ENCODE assay signal across 18 cellular contexts in genomic region chr17:78997231-78997741, GRCh38. TPM values are rescaled to one million over a fixed set of nuclear protein-coding genes. Genes with fewer than 3 reads are reported as not detected.
A peak's percentile ranks its signal among the peaks of the same experiment; 100 is the strongest.
DNase-seq lines count a peak whose midpoint lies in the region; ATAC-seq and TF ChIP-seq lines count a peak whose summit lies in the region.
"Had no signal": no experiment of that assay in that cellular context is flagged by ENCODE, and none has a peak within 500 bp of the region (broad histone marks: within the 10 kb centered on the region; RNA-seq: fewer than 3 reads in every experiment).

No MANE protein-coding gene starts in this region.

- no peak for TF ChIP-seq POLR2A in prostate gland (IDR thresholded peaks at IDR 0.05)

- no peaks in the 10 kb centered on the region for H3K9me3 ChIP-seq in prostate gland
- H3K9me3 ChIP-seq: SJSA1 had no signal

- CTCF ChIA-PET in RWPE1 (lab: Yijun Ruan, JAX) = interaction anchor here (0.7 kb wide), 1 partner anchor 249 kb away, joined by 3 read pairs; no protein-coding TSS in a partner anchor

- in situ Hi-C loops in GM13977 (cut with MboI; ENCODE audit: low pct_unique_long_range_greater_than_20kb, low sequenced_read_pairs, unreplicated experiment) = no loop called here

- H3K27ac ChIP-seq in RWPE1 = peak overlapping the region; percentile 59
- peak overlapping the region; percentile 65 to 74 for H3K27ac ChIP-seq in prostate gland
- H3K27ac ChIP-seq: SJSA1 had no signal

- POLR2A ChIA-PET in RWPE1 (lab: Yijun Ruan, JAX; ENCODE audit: low non-redundant PET) = no interaction called here

- 72% methylated on average over 24 of the region's 27 CpGs for WGBS in prostate gland

- peaks cover 0 to 6% of the 10 kb centered on the region in 2 donors for H3K36me3 ChIP-seq in prostate gland

- H3K27me3 ChIP-seq in prostate gland (replicated peaks; ENCODE audit: insufficient read depth) = no peaks in the 10 kb centered on the region
- H3K27me3 ChIP-seq: SJSA1 had no signal

- H3K4me1 ChIP-seq in prostate gland (replicated peaks) = peaks cover 33% of the 10 kb centered on the region
- H3K4me1 ChIP-seq: SJSA1 had no signal

- TF ChIP-seq CTCF in GM13977 (IDR thresholded peaks at IDR 0.05; ENCODE audit: extremely low read depth, insufficient read depth, missing control alignments) = no peak
- TF ChIP-seq CTCF in RWPE1 (conservative IDR thresholded peaks at IDR 0.05; ENCODE audit: low read depth) = no peak
- no peak for TF ChIP-seq CTCF in prostate gland (IDR thresholded peaks at IDR 0.05)

- intact Hi-C loops in prostate gland (cut with DNase I) = no loop called here

- no peak overlapping the region for H3K4me3 ChIP-seq in prostate gland
- H3K4me3 ChIP-seq: GM12878, SJSA1 had no signal

- DNase-seq in GM13977 (ENCODE audit: low spot score) = peak; percentile 29
- DNase-seq in RWPE1 (ENCODE audit: low spot score) = no peak
- DNase-seq in iPS-NIHi11 (ENCODE audit: low spot score) = peak; percentile 5
- no peak for DNase-seq in prostate gland (ENCODE audit: low spot score)
- no peak for DNase-seq in NCI-H1105 treated with DMSO at 0.1 percent for 48 hours (lab: John Stamatoyannopoulos, UW)
- no peak for DNase-seq in hypothalamus (lab: John Stamatoyannopoulos, UW)
- DNase-seq: activated CD4-positive, alpha-beta T cell treated with anti-CD3 and anti-CD28 coated beads for 4 hours; activated CD8-positive, alpha-beta memory T cell treated with anti-CD3 and anti-CD28 coated beads, Interleukin-2, amount 50 U/mL, for 4 hours; NCI-H1436 treated with DMSO at 0.1 percent for 48 hours; stimulated activated CD4-positive, alpha-beta T cell treated with anti-CD3 and anti-CD28 coated beads, Interleukin-2, amount 100 ng/mL, for 48 hours; stimulated activated CD8-positive, alpha-beta memory T cell treated with anti-CD3 and anti-CD28 coated beads, Interleukin-4, amount 100 ng/mL, for 48 hours had no signal

- ATAC-seq in GM19395 (IDR thresholded peaks at IDR 0.05; ENCODE audit: unreplicated experiment) = no peak
- no peak for ATAC-seq in GM21737 (IDR thresholded peaks at IDR 0.05; ENCODE audit: unreplicated experiment)
- ATAC-seq: activated naive CD4-positive, alpha-beta T cell treated with anti-CD3 and anti-CD28 coated beads, Interleukin-2, amount 50 U/mL, for 72 hours; GM12878; natural killer cell treated with Interleukin-12 subunit alpha and Interleukin-12 subunit beta and Interleukin-15 and Interleukin-18, amount 100 ng/mL, for 72 hours had no signal

RNA-seq across cellular contexts. Expression of gene CANT1, which starts 12.3 kb away (rescaled TPM):
- 100 to 1,000 TPM in 1 of 2 donors, 10 to 100 TPM in 1; 89.7 to 201 TPM for total RNA-seq in prostate gland

RNA-seq across cellular contexts. Expression of gene LGALS3BP, which starts 17.6 kb away (rescaled TPM):
- 100 to 1,000 TPM; 570 to 890 TPM for total RNA-seq in prostate gland

RNA-seq across cellular contexts. Expression of gene C1QTNF1, which starts 26.7 kb away (rescaled TPM):
- 10 to 100 TPM; 16.3 to 57.9 TPM for total RNA-seq in prostate gland
- total RNA-seq: activated naive CD4-positive, alpha-beta T cell treated with anti-CD3 and anti-CD28 coated beads, Interleukin-2, amount 50 U/mL, for 72 hours; B cell; natural killer cell treated with Interleukin-12 subunit alpha and Interleukin-12 subunit beta and Interleukin-15 and Interleukin-18, amount 100 ng/mL, for 72 hours had no signal

Comparison
In these comparisons a context has a peak if more than half of its experiments do, and no peak if none do; other contexts are left out.
1. DNase-seq: peak in GM13977 (single experiment) and iPS-NIHi11 (single experiment); none in RWPE1 (single experiment), prostate gland (single experiment), NCI-H1105 treated with DMSO at 0.1 percent for 48 hours (single experiment) and hypothalamus (0 of 51).